Comparison of ENCODE assay signal across 5 cellular contexts in genomic region chr7:143806664-143807063, GRCh38. TPM values are rescaled to one million over a fixed set of nuclear protein-coding genes. Genes with fewer than 3 reads are reported as not detected.
"Had no signal": no experiment of that assay in that cellular context is flagged by ENCODE, and none has a peak within 500 bp of the region (broad histone marks: within the 10 kb centered on the region; RNA-seq: fewer than 3 reads in every experiment).

No MANE protein-coding gene starts in this region.

RNA-seq across cellular contexts. Expression of gene CTAGE6, which starts 49.2 kb away (rescaled TPM):
- total RNA-seq: activated T-helper 1 cell treated with anti-CD3 and anti-CD28 coated beads, Interleukin-12 subunit alpha, Interleukin-12 subunit beta, Interleukin-2, Interleukin-4 antibody, amounts not matched to agents 30 ng/mL and 10 ng/mL and 1 ng/mL, durations not matched to agents 14 hours and 24 hours and 36 hours; ascending aorta; progenitor cell of endocrine pancreas; smooth muscle cell had no signal
- polyA plus RNA-seq: hepatocyte, smooth muscle cell had no signal
